ENCODE assay signal across 1 cellular context in genomic region chr14:69133206-69134125, GRCh38.
TF ChIP-seq lines count a peak whose summit lies in the region.

No MANE protein-coding gene starts in this region.

TF ChIP-seq in HepG2, 621 proteins besides CTCF, POLR2A, EP300 and RAD21 (continued from another document):
- TF ChIP-seq, protein P1, sequence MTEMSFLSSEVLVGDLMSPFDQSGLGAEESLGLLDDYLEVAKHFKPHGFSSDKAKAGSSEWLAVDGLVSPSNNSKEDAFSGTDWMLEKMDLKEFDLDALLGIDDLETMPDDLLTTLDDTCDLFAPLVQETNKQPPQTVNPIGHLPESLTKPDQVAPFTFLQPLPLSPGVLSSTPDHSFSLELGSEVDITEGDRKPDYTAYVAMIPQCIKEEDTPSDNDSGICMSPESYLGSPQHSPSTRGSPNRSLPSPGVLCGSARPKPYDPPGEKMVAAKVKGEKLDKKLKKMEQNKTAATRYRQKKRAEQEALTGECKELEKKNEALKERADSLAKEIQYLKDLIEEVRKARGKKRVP (CRISPR knock-in tag; IDR thresholded peaks at IDR 0.05), result peak in 1 of 2 experiments; percentile 68; a peak in 2 of 4 replicates
